Comparison of ENCODE assay signal across 10 cellular contexts in the genomic region with DNA sequence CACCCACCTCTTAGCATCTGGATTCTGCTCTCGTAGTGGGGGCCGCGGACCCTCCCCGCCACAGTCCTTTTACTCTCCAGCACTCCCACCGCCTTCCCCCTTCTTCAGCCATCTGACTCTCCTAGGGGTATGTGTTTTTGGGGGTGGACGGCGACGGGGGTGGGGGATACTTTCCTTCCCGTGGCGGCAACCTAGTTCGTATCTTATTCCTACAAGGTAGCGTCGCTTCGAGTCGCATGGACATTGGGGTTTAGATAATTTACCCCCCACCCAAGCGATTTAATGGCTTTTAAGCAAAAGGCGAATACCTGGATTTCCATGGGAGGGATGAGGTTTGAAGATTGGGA. TPM values are rescaled to one million over a fixed set of nuclear protein-coding genes. Genes with fewer than 3 reads are reported as not detected.
DNase-seq lines count a peak whose midpoint lies in the region; ATAC-seq, FAIRE-seq and TF ChIP-seq lines count a peak whose summit lies in the region.
"Had no signal": no experiment of that assay in that cellular context is flagged by ENCODE, and none has a peak within 500 bp of the region (broad histone marks: within the 10 kb centered on the region; RNA-seq: fewer than 3 reads in every experiment).

No MANE protein-coding gene starts in this region.

- BruUV-seq in mammary epithelial cell (replicated peaks; lab: Mats Ljungman, UMichigan), result no TSS peak

- H3K4me2 ChIP-seq in mammary epithelial cell (ENCODE audit: insufficient read depth, low read depth, low read length), result peak overlapping the region; percentile 87

- intact Hi-C loops in mammary epithelial cell (cut with micrococcal nuclease), result loop anchor here (5.0 kb wide), 1 partner anchor 49 kb away; no protein-coding TSS in a partner anchor

- no peak for ATAC-seq in GM21528 (IDR thresholded peaks at IDR 0.05; ENCODE audit: low FRiP score, unreplicated experiment)
- no peak for ATAC-seq in GM18517 (IDR thresholded peaks at IDR 0.05; ENCODE audit: unreplicated experiment)

- H3K9me3 ChIP-seq in mammary epithelial cell (replicated peaks; ENCODE audit: insufficient read depth, low read length) (no peaks in the 10 kb centered on the region), mucosa of rectum (ENCODE audit: control insufficient read depth in 2 of 2, low read length in 2 of 2) (no peaks in the 10 kb centered on the region)
- H3K9me3 ChIP-seq: upper lobe of right lung had no signal

- H2AFZ ChIP-seq in mammary epithelial cell (ENCODE audit: low read depth, low read length), result peak overlapping the region; percentile 76

- H3K27me3 ChIP-seq in H7 (ENCODE audit: control insufficient read depth, insufficient read depth, low read length) (peaks cover 72% of the 10 kb centered on the region), mammary epithelial cell (ENCODE audit: insufficient read depth, low read length) (no peaks in the 10 kb centered on the region), mucosa of rectum (ENCODE audit: control insufficient read depth in 2 of 2, insufficient read depth in 2 of 2, low read length in 2 of 2) (peaks cover 0 to 3% of the 10 kb centered on the region in 2 donors)
- H3K27me3 ChIP-seq: upper lobe of right lung had no signal

- TF ChIP-seq CTCF in AG10803 (conservative IDR thresholded peaks at IDR 0.05; ENCODE audit: low read length) (no peak), mammary epithelial cell (conservative IDR thresholded peaks at IDR 0.05 in 1 of 2, IDR thresholded peaks at IDR 0.05 in 1 of 2; ENCODE audit: extremely low read depth in 1 of 2, insufficient read depth in 1 of 2, low read depth in 1 of 2, low read length in 2 of 2) (no peak)

- no peaks in the 10 kb centered on the region for H3K79me2 ChIP-seq in mammary epithelial cell (ENCODE audit: insufficient read depth, low read length)

- H3K36me3 ChIP-seq in H7 (replicated peaks; ENCODE audit: control insufficient read depth, insufficient read depth, low read length) (no peaks in the 10 kb centered on the region), mammary epithelial cell (ENCODE audit: insufficient read depth, low read length) (no peaks in the 10 kb centered on the region), mucosa of rectum (ENCODE audit: control insufficient read depth in 2 of 2, insufficient read depth in 2 of 2, low read length in 2 of 2) (no peaks in the 10 kb centered on the region)
- H3K36me3 ChIP-seq: upper lobe of right lung had no signal

- WGBS in mammary epithelial cell (ENCODE audit: low coverage, missing lambda C conversion rate), result 42% methylated on average over 9 of the region's 17 CpGs

- FAIRE-seq in frontal cortex (lab: Jason Lieb, UNC), result no peak
- FAIRE-seq: islet of Langerhans had no signal

- dilution Hi-C loops in mammary epithelial cell (cut with HindIII; ENCODE audit: low sequenced_read_pairs), result no loop called here

- in situ Hi-C loops in mammary epithelial cell (cut with MboI; ENCODE audit: low sequenced_read_pairs in 2 of 2), result no loop called here

- no peak for DNase-seq in AG10803 (ENCODE audit: low read depth)
- no peak for DNase-seq in H7
- DNase-seq in mammary epithelial cell, result no peak
- no peak for DNase-seq in activated gamma-delta T cell (lab: John Stamatoyannopoulos, UW)
- no peak for DNase-seq in frontal cortex (ENCODE audit: low spot score in 2 of 2)

- peaks cover 3% of the 10 kb centered on the region for H3K4me1 ChIP-seq in mammary epithelial cell (ENCODE audit: insufficient read depth, low read length)
- H3K4me1 ChIP-seq in mucosa of rectum (ENCODE audit: control insufficient read depth in 2 of 2, insufficient read depth in 2 of 2, low read length in 2 of 2), result peaks cover 0 to 5% of the 10 kb centered on the region in 2 donors
- H3K4me1 ChIP-seq: upper lobe of right lung had no signal

- H3K27ac ChIP-seq in mammary epithelial cell (ENCODE audit: insufficient read depth, low read depth, low read length), result no peak overlapping the region
- H3K27ac ChIP-seq in mucosa of rectum (ENCODE audit: low read depth in 2 of 2, low read length in 2 of 2), result no peak overlapping the region
- H3K27ac ChIP-seq: upper lobe of right lung had no signal

- H3K9ac ChIP-seq in mammary epithelial cell (ENCODE audit: insufficient read depth, low read length) (no peak overlapping the region), mucosa of rectum (ENCODE audit: low read depth in 1 of 2, low read length in 2 of 2) (peak overlapping the region; percentile 54 to 56)

- no peaks in the 10 kb centered on the region for H4K20me1 ChIP-seq in mammary epithelial cell (ENCODE audit: insufficient read depth, low read length)

- H3K4me3 ChIP-seq in AG10803 (ENCODE audit: low read length), result peak overlapping the region; percentile 61
- peak overlapping the region; percentile 59 for H3K4me3 ChIP-seq in H7 (ENCODE audit: insufficient read depth, low read depth, low read length)
- H3K4me3 ChIP-seq in mammary epithelial cell (replicated peaks in 1 of 3; ENCODE audit: insufficient read depth in 1 of 3, low read depth in 2 of 3, low read length in 3 of 3), result peak overlapping the region in 2 of 3 experiments; percentile 36 to 55
- H3K4me3 ChIP-seq in mucosa of rectum (ENCODE audit: low read length in 2 of 2), result peak overlapping the region in 1 of 2 donors; percentile 73
- H3K4me3 ChIP-seq: upper lobe of right lung had no signal

- CTCF ChIA-PET in mammary epithelial cell (lab: Charles Lee; ENCODE audit: low non-redundant PET), result no interaction called here

RNA-seq across cellular contexts. Expression of a gene that starts 1.3 kb away (rescaled TPM):
- 2.4 and 2.5 TPM in 2 replicates for total RNA-seq in H7 (2014; rRNA removed; shearing (Covaris generic))
- total RNA-seq in mammary epithelial cell, result 1 to 10 TPM; 2.2 to 7.2 TPM
- polyA plus RNA-seq in mammary epithelial cell, result 1.1 TPM
- polyA minus RNA-seq in mammary epithelial cell, result 13.1 TPM
- total RNA-seq in frontal cortex, result 2.0 TPM
